Comparison of ENCODE assay signal across 8 cellular contexts in the genomic region with DNA sequence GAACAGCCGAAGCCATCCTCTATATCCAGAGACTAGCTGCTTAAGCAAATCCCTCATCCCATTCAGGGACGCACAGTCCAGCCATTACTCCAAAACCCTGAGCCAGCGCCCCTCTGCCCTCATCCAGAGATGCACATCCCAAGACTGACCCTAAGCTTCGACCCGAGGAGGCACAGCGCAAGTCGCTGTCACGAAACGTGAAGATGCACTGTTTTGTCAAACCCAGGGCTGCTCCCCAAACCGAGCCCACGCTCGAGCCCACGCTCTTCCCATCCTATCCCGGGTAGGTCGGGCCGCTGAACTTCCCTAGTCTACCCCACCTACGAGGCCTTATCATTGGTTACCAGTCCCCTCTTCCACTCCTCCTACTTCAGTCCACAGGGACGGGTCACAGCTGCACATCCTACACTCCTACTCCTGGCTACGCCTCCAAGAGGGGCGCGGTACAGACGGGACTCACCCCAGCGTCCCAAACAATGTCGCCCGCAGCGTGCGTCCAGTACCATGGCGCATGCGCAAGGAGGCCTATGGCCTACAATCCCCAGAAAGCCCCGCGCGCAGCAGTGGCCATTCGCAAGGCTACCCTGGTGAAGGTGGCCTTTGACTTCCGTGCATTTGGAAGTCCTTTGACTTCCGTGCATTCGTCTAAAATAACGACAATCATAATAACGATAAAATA. TPM values are rescaled to one million over a fixed set of nuclear protein-coding genes. Genes with fewer than 3 reads are reported as not detected.
DNase-seq lines count a peak whose midpoint lies in the region; ATAC-seq and TF ChIP-seq lines count a peak whose summit lies in the region.

Gene ZNF285 (minus strand): TSS at position 501 of the 679 bp plus-strand sequence. CDS start 4,395 bp downstream, outside the sequence.

- H3K36me3 ChIP-seq in MM.1S (replicated peaks; ENCODE audit: insufficient read depth, low read length) (no peaks in the 10 kb centered on the region), parathyroid adenoma (ENCODE audit: control insufficient read depth, insufficient read depth, low read length) (peaks cover 4% of the 10 kb centered on the region), tibial artery (peaks cover 8 to 11% (median 8%) of the 10 kb centered on the region in 3 donors)

- in situ Hi-C loops in G401 (cut with HindIII; ENCODE audit: low sequenced_read_pairs): no loop called here

- H3K79me2 ChIP-seq in MM.1S (ENCODE audit: low read length) (no peaks in the 10 kb centered on the region), parathyroid adenoma (no peaks in the 10 kb centered on the region)

- no peaks in the 10 kb centered on the region for H3K4me1 ChIP-seq in MM.1S (ENCODE audit: low read length)
- H3K4me1 ChIP-seq in parathyroid adenoma: no peaks in the 10 kb centered on the region
- H3K4me1 ChIP-seq in tibial artery: peaks cover 0 to 8% (median 0%) of the 10 kb centered on the region in 4 donors

- no peak within 1 kb of the TSS for H3K27ac ChIP-seq in MM.1S (ENCODE audit: low read length)
- no peak within 1 kb of the TSS for H3K27ac ChIP-seq in parathyroid adenoma
- peak within 1 kb of the TSS in 1 of 2 donors; percentile 66 for H3K27ac ChIP-seq in tibial artery

- no peaks in the 10 kb centered on the region for H4K20me1 ChIP-seq in MM.1S (ENCODE audit: insufficient read depth, low read length)

- H3K9ac ChIP-seq in MM.1S (ENCODE audit: low read length) (no peak within 1 kb of the TSS), parathyroid adenoma (no peak within 1 kb of the TSS)

- no peaks in the 10 kb centered on the region for H3K9me2 ChIP-seq in MM.1S (replicated peaks; ENCODE audit: insufficient read depth, low read length)

- DNase-seq in G401 (ENCODE audit: low spot score): peak; percentile 91
- peak; percentile 90 for DNase-seq in MM.1S
- peak; percentile 82 for DNase-seq in activated naive CD4-positive, alpha-beta T cell treated with anti-CD3 and anti-CD28 coated beads, Interleukin-2, amount 50 U/mL, for 16 hours
- peak; percentile 97 for DNase-seq in Right ventricle myocardium inferior (ENCODE audit: missing footprints)
- DNase-seq in tibial artery: peak; percentile 90 to 94

- H3K27me3 ChIP-seq in MM.1S (replicated peaks; ENCODE audit: insufficient read depth, low read length) (no peaks in the 10 kb centered on the region), parathyroid adenoma (ENCODE audit: control insufficient read depth, insufficient read depth, low read length) (no peaks in the 10 kb centered on the region), tibial artery (no peaks in the 10 kb centered on the region)

- H3K9me3 ChIP-seq in MM.1S (replicated peaks; ENCODE audit: insufficient read depth, low read length): no peaks in the 10 kb centered on the region; the same call in 1 of the 2 replicates
- peaks cover 4% of the 10 kb centered on the region for H3K9me3 ChIP-seq in parathyroid adenoma (ENCODE audit: control insufficient read depth, low read length)
- peaks cover 0 to 50% (median under 1%) of the 10 kb centered on the region in 3 donors for H3K9me3 ChIP-seq in tibial artery

- H3K4me3 ChIP-seq in MM.1S (ENCODE audit: low read length) (peak within 1 kb of the TSS; percentile 65), parathyroid adenoma (ENCODE audit: low read depth, low read length) (peak within 1 kb of the TSS; percentile 72), tibial artery (peak within 1 kb of the TSS; percentile 52 to 55)

- ATAC-seq in Right ventricle myocardium inferior: peak; percentile 100
- ATAC-seq in GM18873 (IDR thresholded peaks at IDR 0.05; ENCODE audit: low FRiP score, unreplicated experiment): no peak
- ATAC-seq in HG03108 (IDR thresholded peaks at IDR 0.05; ENCODE audit: unreplicated experiment): no peak

- H2AFZ ChIP-seq in MM.1S (ENCODE audit: low read length): peak within 1 kb of the TSS; percentile 99
- H2AFZ ChIP-seq in parathyroid adenoma: no peak within 1 kb of the TSS

- H3F3A ChIP-seq in MM.1S (ENCODE audit: insufficient read depth, low read length): no peaks in the 10 kb centered on the region

- TF ChIP-seq CTCF in MM.1S (IDR thresholded peaks at IDR 0.05; ENCODE audit: low read length): no peak
- no peak for TF ChIP-seq CTCF in parathyroid adenoma (IDR thresholded peaks at IDR 0.05)
- no peak for TF ChIP-seq CTCF in tibial artery (IDR thresholded peaks at IDR 0.05)

- intact Hi-C loops in Right ventricle myocardium inferior (cut with DNase I) (loop anchor here (5.0 kb wide), 1 partner anchor 349 kb away; the partner anchor contains the start of gene ZNF223), tibial artery (cut with DNase I; ENCODE audit: low total_unique reads) (no loop called here)

- peak within 1 kb of the TSS; percentile 66 for H3K4me2 ChIP-seq in MM.1S (ENCODE audit: low read depth, low read length)
- peak within 1 kb of the TSS; percentile 66 for H3K4me2 ChIP-seq in parathyroid adenoma (ENCODE audit: low read length)

RNA-seq across cellular contexts. Expression of gene ZNF285, which starts in this region (rescaled TPM):
- 0.24 and 0.31 TPM in 2 replicates for total RNA-seq in G401 (2014; rRNA removed; shearing (Covaris generic))
- total RNA-seq in Right ventricle myocardium inferior: 4.9 TPM

Comparison
In these comparisons a context has a peak if more than half of its experiments do, and no peak if none do; other contexts are left out.
1. Peak in DNase-seq in G401; RNA of the gene not detected or under 1 TPM.